1 cellular context compared by ENCODE assay signal in genomic region chr21:41953831-41954653, GRCh38.
TF ChIP-seq lines count a peak whose summit lies in the region.

Gene C2CD2, minus strand, starts transcription at chr21:41954018. Its CDS starts 370 bp downstream, at chr21:41953648.

TF ChIP-seq in HepG2, 621 proteins besides CTCF, POLR2A, EP300 and RAD21 (continued from another document):
- TF ChIP-seq ZNF619 (CRISPR knock-in tag; IDR thresholded peaks at IDR 0.05) (peak; percentile 74; the same call in 1 of the 2 replicates), IKZF4 (CRISPR knock-in tag; IDR thresholded peaks at IDR 0.05; ENCODE audit: borderline replicate concordance, low read depth, not compliant biosample characterization) (peak; percentile 56), ZGPAT (CRISPR knock-in tag; IDR thresholded peaks at IDR 0.05) (peak; percentile 31; the same call in 1 of the 2 replicates), ARID4A (CRISPR knock-in tag; IDR thresholded peaks at IDR 0.05; ENCODE audit: borderline replicate concordance) (peak; percentile 73), ZNF768 (CRISPR knock-in tag; IDR thresholded peaks at IDR 0.05) (peak; percentile 55), ZFP91 (CRISPR knock-in tag; IDR thresholded peaks at IDR 0.05; ENCODE audit: borderline replicate concordance) (peak; percentile 63), ZIK1 (CRISPR knock-in tag; IDR thresholded peaks at IDR 0.05; ENCODE audit: borderline replicate concordance, low read depth) (0 out of 2 replicates have a peak, but pooled peaks have one; percentile 53), TARDBP (CRISPR knock-in tag; IDR thresholded peaks at IDR 0.05) (peak; percentile 72), NCOA2 (CRISPR knock-in tag; IDR thresholded peaks at IDR 0.05) (peak; percentile 35; the same call in 1 of the 2 replicates), HOXA5 (CRISPR knock-in tag; IDR thresholded peaks at IDR 0.05) (0 out of 2 replicates have a peak, but pooled peaks have one; percentile 13), SALL1 (CRISPR knock-in tag; IDR thresholded peaks at IDR 0.05) (peak; percentile 82)
